ENCODE assay signal across 8 cellular contexts in genomic region chr4:24473309-24473721, GRCh38.
A peak's percentile ranks its signal among the peaks of the same experiment; 100 is the strongest.
DNase-seq lines count a peak whose midpoint lies in the region; ATAC-seq, FAIRE-seq and TF ChIP-seq lines count a peak whose summit lies in the region.

No MANE protein-coding gene starts in this region.

- DNase-seq in DMS 273 treated with DMSO at 0.1 percent for 48 hours (lab: John Stamatoyannopoulos, UW): peak; percentile 6
- peak; percentile 42 to 60 for DNase-seq in frontal cortex (ENCODE audit: low spot score in 2 of 2)
- DNase-seq in stimulated activated CD4-positive, alpha-beta T cell treated with anti-CD3 and anti-CD28 coated beads, Interleukin-4, amount 100 ng/mL, for 4 hours: no peak

- H3K27ac ChIP-seq in KMS-11: no peak overlapping the region
- peak overlapping the region; percentile 48 for H3K27ac ChIP-seq in VCaP

- peak; percentile 42 for TF ChIP-seq CTCF in KMS-11 (conservative IDR thresholded peaks at IDR 0.05; ENCODE audit: low read depth, low read length)
- peak; percentile 60 for TF ChIP-seq CTCF in VCaP (conservative IDR thresholded peaks at IDR 0.05)

- peak overlapping the region; percentile 30; the same call in 1 of the 2 replicates for H3K9ac ChIP-seq in KMS-11

- H2AFZ ChIP-seq in KMS-11 (ENCODE audit: low read depth) (peak overlapping the region; percentile 93), neuron (ENCODE audit: low read depth, low read length) (peak overlapping the region; percentile 78)

- H3K4me1 ChIP-seq in KMS-11 (ENCODE audit: low read depth, poor library complexity, severe bottlenecking) (no peaks in the 10 kb centered on the region), neuron (ENCODE audit: insufficient read depth, low read length) (peaks cover 18% of the 10 kb centered on the region)

- H3K27me3 ChIP-seq in KMS-11 (ENCODE audit: insufficient read depth, low read depth) (no peaks in the 10 kb centered on the region), neuron (ENCODE audit: insufficient read depth, low read length) (peaks cover 3% of the 10 kb centered on the region)

- H3K4me3 ChIP-seq in KMS-11 (IDR thresholded peaks at IDR 0.05; ENCODE audit: insufficient read depth, low read depth, low read length) (no peak overlapping the region), neuron (ENCODE audit: low read length) (peak overlapping the region; percentile 48)

- no peaks in the 10 kb centered on the region for H4K20me1 ChIP-seq in KMS-11 (ENCODE audit: insufficient read depth)

- no peaks in the 10 kb centered on the region for H3K79me2 ChIP-seq in KMS-11 (ENCODE audit: insufficient read depth, low read depth)

- ATAC-seq in GM18520 (IDR thresholded peaks at IDR 0.05; ENCODE audit: unreplicated experiment) (no peak), HG03460 (IDR thresholded peaks at IDR 0.05; ENCODE audit: unreplicated experiment) (no peak)

- peak overlapping the region; percentile 41 for H3K4me2 ChIP-seq in KMS-11

- no peak for FAIRE-seq in frontal cortex (lab: Jason Lieb, UNC)

- H3K36me3 ChIP-seq in KMS-11 (ENCODE audit: insufficient read depth): no peaks in the 10 kb centered on the region
- H3K36me3 ChIP-seq in neuron (ENCODE audit: insufficient read depth, low read length): no peaks in the 10 kb centered on the region

- H3K9me3 ChIP-seq in neuron (ENCODE audit: low read length): no peaks in the 10 kb centered on the region

Comparison
In these comparisons a context has a peak if more than half of its experiments do, and no peak if none do; other contexts are left out.
1. DNase-seq: peak in DMS 273 treated with DMSO at 0.1 percent for 48 hours (single experiment) and frontal cortex (2 of 2); none in stimulated activated CD4-positive, alpha-beta T cell treated with anti-CD3 and anti-CD28 coated beads, Interleukin-4, amount 100 ng/mL, for 4 hours (0 of 2).